ENCODE assay signal across 19 cellular contexts in the genomic region with DNA sequence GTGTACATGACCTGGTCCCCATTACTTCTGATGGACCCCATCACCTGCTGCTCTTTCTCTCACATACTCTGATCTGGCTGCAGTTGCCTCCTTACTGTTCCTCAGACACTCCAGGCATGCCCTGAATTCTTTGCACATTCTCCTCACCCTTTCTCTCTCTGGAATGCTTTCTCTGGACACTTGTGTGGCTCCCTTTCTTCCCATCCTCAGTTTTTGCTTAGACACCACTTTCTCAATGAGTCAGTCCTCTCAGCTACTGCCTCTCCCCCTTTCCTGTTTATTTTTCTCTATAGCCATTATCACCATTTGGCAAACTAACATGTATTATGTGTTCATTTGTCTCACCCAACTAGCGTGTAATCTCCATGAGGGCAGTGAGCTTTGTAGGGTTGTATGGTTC. TPM values are rescaled to one million over a fixed set of nuclear protein-coding genes. Genes with fewer than 3 reads are reported as not detected.
DNase-seq lines count a peak whose midpoint lies in the region; TF ChIP-seq lines count a peak whose summit lies in the region.
"Had no signal": no experiment of that assay in that cellular context is flagged by ENCODE, and none has a peak within 500 bp of the region (broad histone marks: within the 10 kb centered on the region; RNA-seq: fewer than 3 reads in every experiment).

No MANE protein-coding gene starts in this region.

- H4K91ac ChIP-seq in mesenchymal stem cell (ENCODE audit: low read length): peak overlapping the region; percentile 72

- CTCF ChIA-PET in GM10248 (lab: Yijun Ruan, JAX): interaction anchor here (1.4 to 9.0 kb wide), 3 partner anchors 22 to 29 kb away, joined by 3 to 38 read pairs (median 5); a partner anchor contains a TSS

- H3K79me1 ChIP-seq in mesenchymal stem cell (replicated peaks; ENCODE audit: low read length, poor library complexity, severe bottlenecking): no peaks in the 10 kb centered on the region

- H3K36me3 Mint-ChIP-seq in type B pancreatic cell: peaks cover 57% of the 10 kb centered on the region

- H3K27me3 ChIP-seq in mesenchymal stem cell (ENCODE audit: control insufficient read depth in 1 of 2, insufficient read depth in 1 of 2, low read length in 2 of 2): no peaks in the 10 kb centered on the region
- peaks cover 1% of the 10 kb centered on the region; the same call in 1 of the 2 replicates for H3K27me3 ChIP-seq in H7 (ENCODE audit: control insufficient read depth, insufficient read depth, low read length)
- H3K27me3 ChIP-seq: right atrium auricular region, thyroid gland had no signal

- peak overlapping the region in 1 of 2 experiments; percentile 19 for H3K23ac ChIP-seq in mesenchymal stem cell (ENCODE audit: low read length in 2 of 2)

- no peak overlapping the region for H3K14ac ChIP-seq in mesenchymal stem cell (ENCODE audit: low read length in 2 of 2)

- H3K36me3 ChIP-seq in mesenchymal stem cell (ENCODE audit: control insufficient read depth in 1 of 2, insufficient read depth in 2 of 2, low read depth in 1 of 2, low read length in 2 of 2) (peaks cover 0 to 12% of the 10 kb centered on the region in 2 experiments), H7 (replicated peaks; ENCODE audit: control insufficient read depth, insufficient read depth, low read length) (no peaks in the 10 kb centered on the region)
- H3K36me3 ChIP-seq: neutrophil had no signal

- H3K27me3 Mint-ChIP-seq in type B pancreatic cell: no peaks in the 10 kb centered on the region

- H3K9ac ChIP-seq in mesenchymal stem cell (ENCODE audit: low read length): no peak overlapping the region

- H2BK5ac ChIP-seq in mesenchymal stem cell (ENCODE audit: low read depth, low read length, poor library complexity, severe bottlenecking): no peak overlapping the region

- H2BK15ac ChIP-seq in mesenchymal stem cell (ENCODE audit: low read depth, poor library complexity, severe bottlenecking): peak overlapping the region; percentile 63

- H2AK5ac ChIP-seq in mesenchymal stem cell (ENCODE audit: low read length, severe bottlenecking): peak overlapping the region; percentile 63

- H2BK120ac ChIP-seq in mesenchymal stem cell (ENCODE audit: low read depth, low read length): peak overlapping the region; percentile 71

- DNase-seq in AG08395 (ENCODE audit: low spot score) (peak; percentile 85), LHCN-M2 (ENCODE audit: low read depth) (peak; percentile 74), choroid plexus epithelial cell (ENCODE audit: low read depth) (peak; percentile 68), mesenchymal stem cell (peak; percentile 81), NCI-H1105 treated with DMSO at 0.1 percent for 48 hours (lab: John Stamatoyannopoulos, UW) (no peak), H7 (no peak), type B pancreatic cell (ENCODE audit: extremely low spot score, unreplicated experiment) (no peak), GM10248 (ENCODE audit: extremely low spot score) (no peak)
- DNase-seq: activated CD4-positive, alpha-beta T cell treated with anti-CD3 and anti-CD28 coated beads for 1 hour; activated naive CD4-positive, alpha-beta T cell treated with anti-CD3 and anti-CD28 coated beads for 36 hours; immature natural killer cell; Kasumi-1; NCI-H146; SIG-M5; stimulated activated CD4-positive, alpha-beta T cell treated with anti-CD3 and anti-CD28 coated beads, Interleukin-2, amount 100 ng/mL, for 24 hours; T-helper 9 cell; thyroid gland had no signal

- H4K8ac ChIP-seq in mesenchymal stem cell (ENCODE audit: low read length): peak overlapping the region; percentile 77

- POLR2A ChIA-PET in GM10248 (lab: Yijun Ruan, JAX): no interaction called here

- no peak for TF ChIP-seq CTCF in choroid plexus epithelial cell (conservative IDR thresholded peaks at IDR 0.05; ENCODE audit: low read depth, low read length)
- TF ChIP-seq CTCF in type B pancreatic cell (conservative IDR thresholded peaks at IDR 0.05): no peak
- TF ChIP-seq CTCF in GM10248 (IDR thresholded peaks at IDR 0.05; ENCODE audit: control extremely low read depth, extremely low read depth, low read depth, missing control alignments): no peak

- H2BK12ac ChIP-seq in mesenchymal stem cell (ENCODE audit: low read length in 2 of 2): peak overlapping the region; percentile 82 to 87

- H2AFZ ChIP-seq in mesenchymal stem cell (ENCODE audit: low read depth, low read length): no peak overlapping the region

- H3K4me2 ChIP-seq in mesenchymal stem cell (ENCODE audit: low read length, poor library complexity, severe bottlenecking): no peak overlapping the region

- H3K4me1 ChIP-seq in mesenchymal stem cell (ENCODE audit: control insufficient read depth, insufficient read depth, low read depth, low read length): peaks cover 26% of the 10 kb centered on the region

- H3K27ac Mint-ChIP-seq in type B pancreatic cell: no peak overlapping the region
- H3K27ac Mint-ChIP-seq: activated naive CD4-positive, alpha-beta T cell treated with anti-CD3 and anti-CD28 coated beads for 36 hours had no signal

- no peak overlapping the region for H3K4me3 ChIP-seq in choroid plexus epithelial cell (ENCODE audit: low read depth, low read length)
- H3K4me3 ChIP-seq in mesenchymal stem cell (ENCODE audit: insufficient read depth in 1 of 2, low read depth in 1 of 2, low read length in 2 of 2): no peak overlapping the region
- H3K4me3 ChIP-seq in H7 (ENCODE audit: insufficient read depth, low read depth, low read length): no peak overlapping the region
- H3K4me3 ChIP-seq: right atrium auricular region, thyroid gland had no signal

- H3K4me3 Mint-ChIP-seq in type B pancreatic cell: no peak overlapping the region
- H3K4me3 Mint-ChIP-seq: activated naive CD4-positive, alpha-beta T cell treated with anti-CD3 and anti-CD28 coated beads for 36 hours; immature natural killer cell had no signal

- no peaks in the 10 kb centered on the region for H3K9me3 Mint-ChIP-seq in type B pancreatic cell
- H3K9me3 Mint-ChIP-seq: activated naive CD4-positive, alpha-beta T cell treated with anti-CD3 and anti-CD28 coated beads for 36 hours; immature natural killer cell had no signal

- H3K4ac ChIP-seq in mesenchymal stem cell (ENCODE audit: low read depth in 1 of 2, low read length in 2 of 2): peak overlapping the region in 1 of 2 experiments; percentile 72

- H3K27ac ChIP-seq in mesenchymal stem cell (ENCODE audit: low read length, poor library complexity, severe bottlenecking): peak overlapping the region; percentile 55
- H3K27ac ChIP-seq: neutrophil, right atrium auricular region, thyroid gland had no signal

- H3K4me1 Mint-ChIP-seq in type B pancreatic cell (ENCODE audit: unreplicated experiment): peaks cover 49% of the 10 kb centered on the region

- H3K9me3 ChIP-seq in mesenchymal stem cell (ENCODE audit: control insufficient read depth, low read length): no peaks in the 10 kb centered on the region
- H3K9me3 ChIP-seq: neutrophil, right atrium auricular region, thyroid gland had no signal

- WGBS in mesenchymal stem cell: no CpG with 5 or more reads among the region's 1 CpG

- H3K18ac ChIP-seq in mesenchymal stem cell (ENCODE audit: low read depth in 1 of 2, low read length in 2 of 2): peak overlapping the region; percentile 52 to 82

RNA-seq across cellular contexts. Expression of a gene that starts 28.1 kb away (rescaled TPM):
- total RNA-seq in LHCN-M2 (2014; rRNA removed): 17.7 and 24.2 TPM in 2 replicates
- polyA plus RNA-seq in LHCN-M2 (2012): 6.8 TPM
- polyA plus RNA-seq in mesenchymal stem cell (2013, experiment 1 of 2): 4.6 TPM
- polyA plus RNA-seq in mesenchymal stem cell (2013, experiment 2 of 2): 4.6 TPM
- total RNA-seq in H7 (2014; rRNA removed; shearing (Covaris generic)): 1.8 and 5.3 TPM in 2 replicates
- total RNA-seq in type B pancreatic cell (ENCODE audit: low replicate concordance): 80.1 and 120 TPM in 2 replicates

Comparison
In these comparisons a context has a peak if more than half of its experiments do, and no peak if none do; other contexts are left out.
1. DNase-seq: peak in AG08395 (single experiment), LHCN-M2 (single experiment), choroid plexus epithelial cell (single experiment) and mesenchymal stem cell (single experiment); none in NCI-H1105 treated with DMSO at 0.1 percent for 48 hours (single experiment), H7 (single experiment), type B pancreatic cell (single experiment) and GM10248 (single experiment).